ENCODE assay signal across 19 cellular contexts in genomic region chr10:69459893-69460575, GRCh38. TPM values are rescaled to one million over a fixed set of nuclear protein-coding genes. Genes with fewer than 3 reads are reported as not detected.
DNase-seq lines count a peak whose midpoint lies in the region; ATAC-seq and TF ChIP-seq lines count a peak whose summit lies in the region.
"Had no signal": no experiment of that assay in that cellular context is flagged by ENCODE, and none has a peak within 500 bp of the region (broad histone marks: within the 10 kb centered on the region; RNA-seq: fewer than 3 reads in every experiment).

No MANE protein-coding gene starts in this region.

- no peak overlapping the region for H3K4me2 ChIP-seq in parathyroid adenoma (ENCODE audit: low read length)

- no peaks in the 10 kb centered on the region for H3K9me3 Mint-ChIP-seq in natural killer cell treated with Interleukin-12 subunit alpha and Interleukin-12 subunit beta and Interleukin-15 and Interleukin-18, amount 100 ng/mL, for 72 hours
- H3K9me3 Mint-ChIP-seq: activated naive CD8-positive, alpha-beta T cell treated with anti-CD3 and anti-CD28 coated beads, Interleukin-2, amount 50 U/mL, for 24 hours; activated T-cell treated with anti-CD3 and anti-CD28 coated beads, Interleukin-2, amount 50 U/mL, for 24 hours; CD4-positive, CD25-positive, alpha-beta regulatory T cell; nephron; stimulated activated naive CD8-positive, alpha-beta T cell treated with anti-CD3 and anti-CD28 coated beads, Interleukin-15, Interleukin-2, amounts not matched to agents 100 ng/mL and 50 ng/mL, for 24 hours had no signal

- TF ChIP-seq CTCF in dorsolateral prefrontal cortex (IDR thresholded peaks at IDR 0.05 in 54 of 56, conservative IDR thresholded peaks at IDR 0.05 in 2 of 56; ENCODE audit: low read depth in 1 of 56, partially characterized antibody in 56 of 56) (no peak), parathyroid adenoma (IDR thresholded peaks at IDR 0.05) (no peak), transverse colon (IDR thresholded peaks at IDR 0.05) (no peak)

- peak overlapping the region in 49 of 59 donors; percentile 8 to 94 (median 67) for H3K27ac ChIP-seq in dorsolateral prefrontal cortex
- H3K27ac ChIP-seq in parathyroid adenoma, result peak overlapping the region; percentile 36
- peak overlapping the region; percentile 80 to 90 (median 82) for H3K27ac ChIP-seq in transverse colon
- H3K27ac ChIP-seq: right lobe of liver had no signal

- H3K79me2 ChIP-seq in parathyroid adenoma, result no peaks in the 10 kb centered on the region

- no peak overlapping the region for H3K4me3 ChIP-seq in dorsolateral prefrontal cortex
- no peak overlapping the region for H3K4me3 ChIP-seq in parathyroid adenoma (ENCODE audit: low read depth, low read length)
- H3K4me3 ChIP-seq in transverse colon, result no peak overlapping the region
- H3K4me3 ChIP-seq: GM12878, right lobe of liver had no signal

- H3K4me3 Mint-ChIP-seq in natural killer cell treated with Interleukin-12 subunit alpha and Interleukin-12 subunit beta and Interleukin-15 and Interleukin-18, amount 100 ng/mL, for 72 hours, result no peak overlapping the region
- H3K4me3 Mint-ChIP-seq: activated naive CD8-positive, alpha-beta T cell treated with anti-CD3 and anti-CD28 coated beads, Interleukin-2, amount 50 U/mL, for 24 hours; activated T-cell treated with anti-CD3 and anti-CD28 coated beads, Interleukin-2, amount 50 U/mL, for 24 hours; CD4-positive, CD25-positive, alpha-beta regulatory T cell; nephron; stimulated activated naive CD8-positive, alpha-beta T cell treated with anti-CD3 and anti-CD28 coated beads, Interleukin-15, Interleukin-2, amounts not matched to agents 100 ng/mL and 50 ng/mL, for 24 hours had no signal

- H3K9ac ChIP-seq in parathyroid adenoma, result no peak overlapping the region

- H3K36me3 ChIP-seq in parathyroid adenoma (ENCODE audit: control insufficient read depth, insufficient read depth, low read length), result no peaks in the 10 kb centered on the region
- no peaks in the 10 kb centered on the region for H3K36me3 ChIP-seq in transverse colon
- H3K36me3 ChIP-seq: right lobe of liver had no signal

- TF ChIP-seq POLR2A in transverse colon (IDR thresholded peaks at IDR 0.05) (no peak), GM18505 (IDR thresholded peaks at IDR 0.05; ENCODE audit: borderline replicate concordance, extremely low read depth, insufficient read depth, insufficient read length) (no peak)

- intact Hi-C loops in dorsolateral prefrontal cortex (cut with DNase I), result no loop called here
- intact Hi-C loops in transverse colon (cut with DNase I; ENCODE audit: low total_unique reads), result no loop called here

- DNase-seq in NCI-H2029 (lab: John Stamatoyannopoulos, UW) (peak; percentile 37), NCI-H2029 treated with DMSO at 0.1 percent for 48 hours (lab: John Stamatoyannopoulos, UW) (no peak), dorsolateral prefrontal cortex (no peak), transverse colon (no peak)
- DNase-seq in natural killer cell treated with Interleukin-12 subunit alpha and Interleukin-12 subunit beta and Interleukin-15 and Interleukin-18, amount 100 ng/mL, for 72 hours (ENCODE audit: low spot score), result no peak
- DNase-seq: activated CD4-positive, alpha-beta T cell treated with anti-CD3 and anti-CD28 coated beads for 1 hour; activated naive CD8-positive, alpha-beta T cell treated with anti-CD3 and anti-CD28 coated beads, Interleukin-2, amount 50 U/mL, for 24 hours; activated T-cell treated with anti-CD3 and anti-CD28 coated beads, Interleukin-2, amount 50 U/mL, for 24 hours; CD4-positive, CD25-positive, alpha-beta regulatory T cell; right lobe of liver had no signal

- H3K9me3 ChIP-seq in parathyroid adenoma (ENCODE audit: control insufficient read depth, low read length) (no peaks in the 10 kb centered on the region), transverse colon (no peaks in the 10 kb centered on the region)
- H3K9me3 ChIP-seq: right lobe of liver had no signal

- no peak overlapping the region for H2AFZ ChIP-seq in parathyroid adenoma

- H3K27me3 ChIP-seq in dorsolateral prefrontal cortex (no peaks in the 10 kb centered on the region), parathyroid adenoma (ENCODE audit: control insufficient read depth, insufficient read depth, low read length) (no peaks in the 10 kb centered on the region), transverse colon (no peaks in the 10 kb centered on the region)
- H3K27me3 ChIP-seq: right lobe of liver had no signal

- no peaks in the 10 kb centered on the region for H3K27me3 Mint-ChIP-seq in natural killer cell treated with Interleukin-12 subunit alpha and Interleukin-12 subunit beta and Interleukin-15 and Interleukin-18, amount 100 ng/mL, for 72 hours
- H3K27me3 Mint-ChIP-seq: activated naive CD8-positive, alpha-beta T cell treated with anti-CD3 and anti-CD28 coated beads, Interleukin-2, amount 50 U/mL, for 24 hours; activated T-cell treated with anti-CD3 and anti-CD28 coated beads, Interleukin-2, amount 50 U/mL, for 24 hours; CD4-positive, CD25-positive, alpha-beta regulatory T cell; stimulated activated naive CD8-positive, alpha-beta T cell treated with anti-CD3 and anti-CD28 coated beads, Interleukin-15, Interleukin-2, amounts not matched to agents 100 ng/mL and 50 ng/mL, for 24 hours had no signal

- no peaks in the 10 kb centered on the region for H3K36me3 Mint-ChIP-seq in natural killer cell treated with Interleukin-12 subunit alpha and Interleukin-12 subunit beta and Interleukin-15 and Interleukin-18, amount 100 ng/mL, for 72 hours

- TF ChIP-seq EP300 in transverse colon (IDR thresholded peaks at IDR 0.05; ENCODE audit: low read depth), result no peak

- in situ Hi-C loops in transverse colon (cut with MboI; ENCODE audit: low pct_ligation_motif_present in 1 of 4, low pct_unique_long_range_greater_than_20kb in 1 of 4, low sequenced_read_pairs in 3 of 4), result no loop called here

- H3K27ac Mint-ChIP-seq in natural killer cell treated with Interleukin-12 subunit alpha and Interleukin-12 subunit beta and Interleukin-15 and Interleukin-18, amount 100 ng/mL, for 72 hours, result no peak overlapping the region
- H3K27ac Mint-ChIP-seq: activated naive CD8-positive, alpha-beta T cell treated with anti-CD3 and anti-CD28 coated beads, Interleukin-2, amount 50 U/mL, for 24 hours; activated T-cell treated with anti-CD3 and anti-CD28 coated beads, Interleukin-2, amount 50 U/mL, for 24 hours; nephron; stimulated activated naive CD8-positive, alpha-beta T cell treated with anti-CD3 and anti-CD28 coated beads, Interleukin-15, Interleukin-2, amounts not matched to agents 100 ng/mL and 50 ng/mL, for 24 hours had no signal

- H3K4me1 Mint-ChIP-seq in natural killer cell treated with Interleukin-12 subunit alpha and Interleukin-12 subunit beta and Interleukin-15 and Interleukin-18, amount 100 ng/mL, for 72 hours (ENCODE audit: low read depth in 2 of 2), result peaks cover 4 to 24% of the 10 kb centered on the region in 2 donors

- 90% methylated on average over 11 of the region's 12 CpGs; no CpG with 5 or more reads in 1 of the 2 donors for WGBS in transverse colon (ENCODE audit: low coverage in 1 of 2), 2 donors

- H3K4me1 ChIP-seq in parathyroid adenoma (no peaks in the 10 kb centered on the region), transverse colon (peaks cover 56 to 86% (median 70%) of the 10 kb centered on the region in 4 donors)
- H3K4me1 ChIP-seq: right lobe of liver had no signal

- ATAC-seq in HG02938 (IDR thresholded peaks at IDR 0.05; ENCODE audit: unreplicated experiment) (no peak), GM18505 (IDR thresholded peaks at IDR 0.05; ENCODE audit: unreplicated experiment) (no peak)
- no peak for ATAC-seq in natural killer cell treated with Interleukin-12 subunit alpha and Interleukin-12 subunit beta and Interleukin-15 and Interleukin-18, amount 100 ng/mL, for 72 hours
- ATAC-seq: activated naive CD8-positive, alpha-beta T cell treated with anti-CD3 and anti-CD28 coated beads, Interleukin-2, amount 50 U/mL, for 24 hours; GM12878 had no signal

RNA-seq across cellular contexts. Expression of gene TSPAN15, which starts 8.8 kb away (rescaled TPM):
- total RNA-seq in dorsolateral prefrontal cortex (100 to 1,000 TPM in 10 of 120 experiments, 10 to 100 TPM in 109, 1 to 10 TPM in 1; 8.7 to 188 (median 44.2) TPM), transverse colon (100 to 1,000 TPM in 3 of 4 donors, 10 to 100 TPM in 1; 97.7 to 152 (median 148) TPM)
- total RNA-seq in natural killer cell treated with Interleukin-12 subunit alpha and Interleukin-12 subunit beta and Interleukin-15 and Interleukin-18, amount 100 ng/mL, for 72 hours, result 1 to 10 TPM; 1.2 to 1.4 TPM

RNA-seq across cellular contexts. Expression of gene TACR2, which starts 43.3 kb away (rescaled TPM):
- 1 to 10 TPM in 27 of 120 experiments, under 1 TPM in 86, not detected in 7; 0.20 to 2.4 (median 0.75) TPM for total RNA-seq in dorsolateral prefrontal cortex
- total RNA-seq in transverse colon, result 100 to 1,000 TPM in 2 of 4 donors, 10 to 100 TPM in 2; 18.9 to 241 (median 78.9) TPM
- not detected for total RNA-seq in natural killer cell treated with Interleukin-12 subunit alpha and Interleukin-12 subunit beta and Interleukin-15 and Interleukin-18, amount 100 ng/mL, for 72 hours
- total RNA-seq: CD4-positive, CD25-positive, alpha-beta regulatory T cell; chondrocyte; GM12878; HT1080; T-helper 2 cell treated with Interferon-gamma antibody and Interleukin-4, amounts not matched to agents 100 ng/mL and 5 ng/mL, for 36 hours had no signal

Comparison
In these comparisons a context has a peak if more than half of its experiments do, and no peak if none do; other contexts are left out.
1. RNA of gene TSPAN15, which starts 8.8 kb away (total RNA-seq): 97.7 to 152 TPM in transverse colon and 8.7 to 188 TPM in dorsolateral prefrontal cortex; 1.2 to 1.4 TPM in natural killer cell treated with Interleukin-12 subunit alpha and Interleukin-12 subunit beta and Interleukin-15 and Interleukin-18, amount 100 ng/mL, for 72 hours; every median in the first group is over 4 times any median in the second.
2. RNA of gene TACR2, which starts 43.3 kb away (total RNA-seq): 18.9 to 241 TPM in transverse colon; 0.20 to 2.4 TPM in dorsolateral prefrontal cortex and not detected in natural killer cell treated with Interleukin-12 subunit alpha and Interleukin-12 subunit beta and Interleukin-15 and Interleukin-18, amount 100 ng/mL, for 72 hours; every median in the first group is over 4 times any median in the second.
3. Peak in every context shown above with its lines, with median percentiles within 50 percentile points of each other: H3K27ac ChIP-seq.